Comparison of ENCODE assay signal across 8 cellular contexts in the genomic region with DNA sequence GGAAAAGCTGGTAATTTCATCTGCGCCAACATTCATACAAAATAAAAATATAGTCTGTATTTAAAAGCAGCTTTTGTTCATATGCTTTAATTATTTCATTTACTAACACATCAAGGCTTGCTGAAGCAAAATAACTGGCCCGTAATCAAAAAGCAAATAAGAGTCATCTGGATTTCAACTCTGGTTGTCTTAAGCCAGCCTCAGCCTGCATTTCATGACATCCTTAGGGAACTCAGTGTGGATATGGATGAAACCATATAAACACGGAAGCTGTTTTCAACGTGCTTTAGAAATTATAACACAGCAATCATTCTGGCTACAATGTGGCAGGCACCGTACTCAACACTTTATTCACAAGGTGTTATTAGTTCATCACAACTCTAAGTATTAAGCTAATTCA. TPM values are rescaled to one million over a fixed set of nuclear protein-coding genes. Genes with fewer than 3 reads are reported as not detected.
DNase-seq lines count a peak whose midpoint lies in the region; ATAC-seq and TF ChIP-seq lines count a peak whose summit lies in the region.

No MANE protein-coding gene starts in this region.

- DNase-seq in LNCaP clone FGC (ENCODE audit: low read depth) (no peak), dorsolateral prefrontal cortex (no peak), natural killer cell (no peak), NCI-H345 treated with DMSO at 0.1 percent for 48 hours (lab: John Stamatoyannopoulos, UW; ENCODE audit: unreplicated experiment) (no peak), NCI-H2081 (lab: John Stamatoyannopoulos, UW) (no peak), NCI-H1092 treated with DMSO at 0.1 percent for 48 hours (lab: John Stamatoyannopoulos, UW) (no peak), OCI-M2 (lab: John Stamatoyannopoulos, UW; ENCODE audit: unreplicated experiment) (no peak)

- peaks cover 7 to 37% (median 21%) of the 10 kb centered on the region in 10 experiments for H3K4me1 ChIP-seq in BLaER1 treated with 17β-estradiol and CSF1 and Interleukin-3, amounts not matched to agents 10 nM and 100 nM

- H3K9me3 ChIP-seq in BLaER1 treated with 17β-estradiol and CSF1 and Interleukin-3, amounts not matched to agents 10 nM and 100 nM (replicated peaks in 1 of 11) = peaks cover 0 to 19% (median 10%) of the 10 kb centered on the region in 11 experiments; a peak in 17 of 22 replicates

- TF ChIP-seq CTCF in LNCaP clone FGC (IDR thresholded peaks at IDR 0.05; ENCODE audit: control insufficient read depth, extremely low read depth, insufficient read depth) = no peak
- TF ChIP-seq CTCF in dorsolateral prefrontal cortex (IDR thresholded peaks at IDR 0.05 in 54 of 56, conservative IDR thresholded peaks at IDR 0.05 in 2 of 56; ENCODE audit: low read depth in 1 of 56, partially characterized antibody in 56 of 56) = no peak
- no peak for TF ChIP-seq CTCF in natural killer cell (IDR thresholded peaks at IDR 0.05)

- H3K27me3 ChIP-seq in BLaER1 treated with 17β-estradiol and CSF1 and Interleukin-3, amounts not matched to agents 10 nM and 100 nM = no peaks in the 10 kb centered on the region
- no peaks in the 10 kb centered on the region for H3K27me3 ChIP-seq in dorsolateral prefrontal cortex

- H3K4me3 Mint-ChIP-seq in natural killer cell = peak overlapping the region; percentile 98

- H3K4me1 Mint-ChIP-seq in natural killer cell = peaks cover 45 to 49% of the 10 kb centered on the region in 2 donors

- peak overlapping the region; percentile 69 to 95 (median 87) for H3K4me2 ChIP-seq in BLaER1 treated with 17β-estradiol and CSF1 and Interleukin-3, amounts not matched to agents 10 nM and 100 nM

- H3K9me3 Mint-ChIP-seq in natural killer cell = no peaks in the 10 kb centered on the region

- peaks cover 18 to 48% (median 38%) of the 10 kb centered on the region in 11 experiments; a peak in 20 of 22 replicates for H4K20me1 ChIP-seq in BLaER1 treated with 17β-estradiol and CSF1 and Interleukin-3, amounts not matched to agents 10 nM and 100 nM

- H3K4me3 ChIP-seq in BLaER1 treated with 17β-estradiol and CSF1 and Interleukin-3, amounts not matched to agents 10 nM and 100 nM = peak overlapping the region; percentile 76 to 97 (median 90)
- H3K4me3 ChIP-seq in LNCaP clone FGC (ENCODE audit: low read depth, low read length) (peak overlapping the region; percentile 76), dorsolateral prefrontal cortex (peak overlapping the region; percentile 54 to 95 (median 84))

- peak overlapping the region; percentile 68 to 90 (median 84) for H3K27ac ChIP-seq in BLaER1 treated with 17β-estradiol and CSF1 and Interleukin-3, amounts not matched to agents 10 nM and 100 nM
- H3K27ac ChIP-seq in dorsolateral prefrontal cortex = peak overlapping the region in 22 of 59 donors; percentile 59 to 92 (median 79)

- peak overlapping the region; percentile 82 to 93 (median 87) for H3K9ac ChIP-seq in BLaER1 treated with 17β-estradiol and CSF1 and Interleukin-3, amounts not matched to agents 10 nM and 100 nM

- no peak for ATAC-seq in natural killer cell

- intact Hi-C loops in dorsolateral prefrontal cortex (cut with DNase I) (no loop called here), natural killer cell (cut with micrococcal nuclease) (no loop called here)

- peak overlapping the region; percentile 89 to 95 for H3K27ac Mint-ChIP-seq in natural killer cell

- H3K27me3 Mint-ChIP-seq in natural killer cell (ENCODE audit: low read depth in 2 of 2) = peaks cover 0 to 3% of the 10 kb centered on the region in 2 donors

- peaks cover 0 to 27% (median 13%) of the 10 kb centered on the region in 11 experiments; a peak in 14 of 22 replicates for H3K36me3 ChIP-seq in BLaER1 treated with 17β-estradiol and CSF1 and Interleukin-3, amounts not matched to agents 10 nM and 100 nM

- H3K36me3 Mint-ChIP-seq in natural killer cell = no peaks in the 10 kb centered on the region

RNA-seq across cellular contexts. Expression of a gene that starts 0.9 kb away (rescaled TPM):
- total RNA-seq in dorsolateral prefrontal cortex (10 to 100 TPM; 14.0 to 48.3 (median 28.0) TPM), natural killer cell (10 to 100 TPM; 14.8 to 24.7 (median 21.6) TPM)

RNA-seq across cellular contexts. Expression of a gene that starts 58.3 kb away (rescaled TPM):
- total RNA-seq in dorsolateral prefrontal cortex (10 to 100 TPM; 23.0 to 43.3 (median 29.2) TPM), natural killer cell (10 to 100 TPM in 2 of 3 donors, 1 to 10 TPM in 1; 9.1 to 16.6 (median 12.4) TPM)
